ENCODE assay signal across 1 cellular context in the genomic region with DNA sequence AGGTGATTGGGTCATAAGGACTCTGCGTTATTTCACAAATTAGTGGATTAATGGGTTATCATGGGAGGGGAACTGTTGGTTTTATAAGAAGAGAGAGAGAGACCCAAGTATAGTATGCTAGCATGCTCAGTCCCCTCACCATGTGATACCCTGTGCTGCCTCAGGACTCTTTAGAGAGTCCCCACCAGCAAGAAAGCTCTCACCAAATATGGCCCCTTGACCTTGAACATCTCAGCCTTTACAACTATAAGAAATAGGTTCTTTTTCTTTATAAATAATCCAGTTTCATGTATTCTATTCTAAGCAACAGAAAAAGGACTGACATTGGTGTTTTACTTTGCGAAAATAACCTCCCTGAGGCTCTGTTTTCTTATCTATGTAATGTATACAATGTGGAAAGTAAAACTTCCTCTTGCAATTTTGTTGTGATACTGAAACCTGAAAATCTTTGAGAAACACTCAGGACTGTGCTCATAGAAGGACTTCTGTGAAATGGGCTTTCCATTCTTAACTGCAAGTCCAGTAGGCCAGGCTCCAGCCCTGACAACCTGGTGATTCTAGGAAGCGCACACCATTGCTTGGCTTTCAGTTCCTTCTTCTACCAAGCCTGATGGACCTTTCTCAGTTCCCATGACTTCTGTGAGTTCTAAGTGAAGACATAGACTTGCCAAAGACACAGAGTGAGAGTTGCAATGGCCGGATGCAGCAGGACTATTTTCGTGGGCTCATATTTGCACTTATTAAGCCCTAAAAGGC.
TF ChIP-seq lines count a peak whose summit lies in the region.

No MANE protein-coding gene starts in this region.

TF ChIP-seq in GM12878, 131 proteins besides CTCF, POLR2A, EP300 and RAD21 (continues in another document):
- TF ChIP-seq ZNF217 (IDR thresholded peaks at IDR 0.05) = peak; percentile 90
- TF ChIP-seq JUND (IDR thresholded peaks at IDR 0.05; ENCODE audit: low read depth, low read length) = no peak
- peak; percentile 84; the same call in 1 of the 2 replicates for TF ChIP-seq CBX5 (IDR thresholded peaks at IDR 0.05; ENCODE audit: low read depth)
- TF ChIP-seq, protein P1, sequence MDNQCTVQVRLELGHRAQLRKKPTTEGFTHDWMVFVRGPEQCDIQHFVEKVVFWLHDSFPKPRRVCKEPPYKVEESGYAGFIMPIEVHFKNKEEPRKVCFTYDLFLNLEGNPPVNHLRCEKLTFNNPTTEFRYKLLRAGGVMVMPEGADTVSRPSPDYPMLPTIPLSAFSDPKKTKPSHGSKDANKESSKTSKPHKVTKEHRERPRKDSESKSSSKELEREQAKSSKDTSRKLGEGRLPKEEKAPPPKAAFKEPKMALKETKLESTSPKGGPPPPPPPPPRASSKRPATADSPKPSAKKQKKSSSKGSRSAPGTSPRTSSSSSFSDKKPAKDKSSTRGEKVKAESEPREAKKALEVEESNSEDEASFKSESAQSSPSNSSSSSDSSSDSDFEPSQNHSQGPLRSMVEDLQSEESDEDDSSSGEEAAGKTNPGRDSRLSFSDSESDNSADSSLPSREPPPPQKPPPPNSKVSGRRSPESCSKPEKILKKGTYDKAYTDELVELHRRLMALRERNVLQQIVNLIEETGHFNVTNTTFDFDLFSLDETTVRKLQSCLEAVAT (IDR thresholded peaks at IDR 0.05) = peak; percentile 35; the same call in 1 of the 2 replicates
- peak; percentile 80; the same call in 1 of the 2 replicates for TF ChIP-seq TBL1XR1 (IDR thresholded peaks at IDR 0.05; ENCODE audit: low read depth, low read length)
- TF ChIP-seq SIN3A (IDR thresholded peaks at IDR 0.05; ENCODE audit: low read depth, low read length) = no peak
- peak; percentile 78 for TF ChIP-seq YY1 (IDR thresholded peaks at IDR 0.05; ENCODE audit: low read depth, low read length)
- TF ChIP-seq PBX3 (IDR thresholded peaks at IDR 0.05; ENCODE audit: insufficient replicate concordance, low read depth, low read length) = no peak
- TF ChIP-seq BHLHE40 (IDR thresholded peaks at IDR 0.05; ENCODE audit: borderline replicate concordance in 1 of 2, low read depth in 2 of 2, low read length in 1 of 2) = peak; percentile 11 to 35; a peak in 1 of 4 replicates
- no peak for TF ChIP-seq SUPT20H (IDR thresholded peaks at IDR 0.05; ENCODE audit: borderline replicate concordance, control insufficient read depth, low read depth, low read length)
- peak; percentile 14; the same call in 1 of the 2 replicates for TF ChIP-seq JUNB (IDR thresholded peaks at IDR 0.05)
- TF ChIP-seq, protein P2, sequence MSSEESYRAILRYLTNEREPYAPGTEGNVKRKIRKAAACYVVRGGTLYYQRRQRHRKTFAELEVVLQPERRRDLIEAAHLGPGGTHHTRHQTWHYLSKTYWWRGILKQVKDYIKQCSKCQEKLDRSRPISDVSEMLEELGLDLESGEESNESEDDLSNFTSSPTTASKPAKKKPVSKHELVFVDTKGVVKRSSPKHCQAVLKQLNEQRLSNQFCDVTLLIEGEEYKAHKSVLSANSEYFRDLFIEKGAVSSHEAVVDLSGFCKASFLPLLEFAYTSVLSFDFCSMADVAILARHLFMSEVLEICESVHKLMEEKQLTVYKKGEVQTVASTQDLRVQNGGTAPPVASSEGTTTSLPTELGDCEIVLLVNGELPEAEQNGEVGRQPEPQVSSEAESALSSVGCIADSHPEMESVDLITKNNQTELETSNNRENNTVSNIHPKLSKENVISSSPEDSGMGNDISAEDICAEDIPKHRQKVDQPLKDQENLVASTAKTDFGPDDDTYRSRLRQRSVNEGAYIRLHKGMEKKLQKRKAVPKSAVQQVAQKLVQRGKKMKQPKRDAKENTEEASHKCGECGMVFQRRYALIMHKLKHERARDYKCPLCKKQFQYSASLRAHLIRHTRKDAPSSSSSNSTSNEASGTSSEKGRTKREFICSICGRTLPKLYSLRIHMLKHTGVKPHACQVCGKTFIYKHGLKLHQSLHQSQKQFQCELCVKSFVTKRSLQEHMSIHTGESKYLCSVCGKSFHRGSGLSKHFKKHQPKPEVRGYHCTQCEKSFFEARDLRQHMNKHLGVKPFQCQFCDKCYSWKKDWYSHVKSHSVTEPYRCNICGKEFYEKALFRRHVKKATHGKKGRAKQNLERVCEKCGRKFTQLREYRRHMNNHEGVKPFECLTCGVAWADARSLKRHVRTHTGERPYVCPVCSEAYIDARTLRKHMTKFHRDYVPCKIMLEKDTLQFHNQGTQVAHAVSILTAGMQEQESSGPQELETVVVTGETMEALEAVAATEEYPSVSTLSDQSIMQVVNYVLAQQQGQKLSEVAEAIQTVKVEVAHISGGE (CRISPR knock-in tag; IDR thresholded peaks at IDR 0.05) = no peak
- peak; percentile 48; the same call in 1 of the 3 replicates for TF ChIP-seq POU2F2 (IDR thresholded peaks at IDR 0.05; ENCODE audit: borderline replicate concordance, low read depth, low read length)
- peak; percentile 63; the same call in 1 of the 2 replicates for TF ChIP-seq DPF2 (IDR thresholded peaks at IDR 0.05)
- peak; percentile 90 for TF ChIP-seq NFIC (IDR thresholded peaks at IDR 0.05; ENCODE audit: low read depth, low read length)
- 0 out of 2 replicates have a peak, but pooled peaks have one; percentile 35 for TF ChIP-seq NR2F1 (conservative IDR thresholded peaks at IDR 0.05)
- peak; percentile 59; the same call in 1 of the 2 replicates for TF ChIP-seq NBN (IDR thresholded peaks at IDR 0.05)
- TF ChIP-seq RCOR1 (conservative IDR thresholded peaks at IDR 0.05; ENCODE audit: low read depth, low read length) = 0 out of 2 replicates have a peak, but pooled peaks have one; percentile 76
- peak; percentile 20; the same call in 1 of the 2 replicates for TF ChIP-seq SMC3 (IDR thresholded peaks at IDR 0.05; ENCODE audit: borderline replicate concordance, low read length)
- 0 out of 2 replicates have a peak, but pooled peaks have one; percentile 7 for TF ChIP-seq CREB1 (IDR thresholded peaks at IDR 0.05; ENCODE audit: low read depth)
- TF ChIP-seq ATF2 (IDR thresholded peaks at IDR 0.05; ENCODE audit: low read length) = peak; percentile 89
- peak; percentile 86 for TF ChIP-seq SMARCA5 (IDR thresholded peaks at IDR 0.05)
- TF ChIP-seq ETV6 (conservative IDR thresholded peaks at IDR 0.05 in 1 of 2, IDR thresholded peaks at IDR 0.05 in 1 of 2; ENCODE audit: borderline replicate concordance in 1 of 2, low read depth in 1 of 2) = peak in 1 of 2 experiments; percentile 85; a peak in 2 of 4 replicates
- no peak for TF ChIP-seq EGR1 (IDR thresholded peaks at IDR 0.05; ENCODE audit: borderline replicate concordance in 1 of 2, low read depth in 2 of 2, low read length in 2 of 2)
- peak; percentile 98 for TF ChIP-seq SPI1 (IDR thresholded peaks at IDR 0.05; ENCODE audit: borderline replicate concordance, insufficient read depth, low read depth, low read length)
- peak; percentile 61; the same call in 1 of the 2 replicates for TF ChIP-seq MTA2 (IDR thresholded peaks at IDR 0.05; ENCODE audit: low read depth)
- no peak for TF ChIP-seq POLR2AphosphoS2 (IDR thresholded peaks at IDR 0.05; ENCODE audit: low read depth, low read length)
- peak; percentile 82 for TF ChIP-seq RELB (IDR thresholded peaks at IDR 0.05; ENCODE audit: low read depth)
- TF ChIP-seq TARDBP (IDR thresholded peaks at IDR 0.05; ENCODE audit: borderline replicate concordance) = 0 out of 2 replicates have a peak, but pooled peaks have one; percentile 48
- no peak for TF ChIP-seq PML (IDR thresholded peaks at IDR 0.05; ENCODE audit: low read length)
- TF ChIP-seq MEF2A (IDR thresholded peaks at IDR 0.05; ENCODE audit: insufficient read depth, low read depth, low read length) = peak; percentile 43; the same call in 1 of the 2 replicates
- peak; percentile 70 for TF ChIP-seq FOXM1 (IDR thresholded peaks at IDR 0.05; ENCODE audit: low read depth, low read length)
- TF ChIP-seq IKZF2 (IDR thresholded peaks at IDR 0.05) = peak; percentile 96 to 97
- TF ChIP-seq STAT3 (IDR thresholded peaks at IDR 0.05; ENCODE audit: low read depth, low read length) = peak; percentile 85; the same call in 1 of the 2 replicates
- TF ChIP-seq MTA3 (IDR thresholded peaks at IDR 0.05; ENCODE audit: borderline replicate concordance, low read length) = peak; percentile 91; the same call in 1 of the 2 replicates
- TF ChIP-seq ZBED1 (IDR thresholded peaks at IDR 0.05; ENCODE audit: borderline replicate concordance) = peak; percentile 78; the same call in 1 of the 2 replicates
- TF ChIP-seq, protein P3, sequence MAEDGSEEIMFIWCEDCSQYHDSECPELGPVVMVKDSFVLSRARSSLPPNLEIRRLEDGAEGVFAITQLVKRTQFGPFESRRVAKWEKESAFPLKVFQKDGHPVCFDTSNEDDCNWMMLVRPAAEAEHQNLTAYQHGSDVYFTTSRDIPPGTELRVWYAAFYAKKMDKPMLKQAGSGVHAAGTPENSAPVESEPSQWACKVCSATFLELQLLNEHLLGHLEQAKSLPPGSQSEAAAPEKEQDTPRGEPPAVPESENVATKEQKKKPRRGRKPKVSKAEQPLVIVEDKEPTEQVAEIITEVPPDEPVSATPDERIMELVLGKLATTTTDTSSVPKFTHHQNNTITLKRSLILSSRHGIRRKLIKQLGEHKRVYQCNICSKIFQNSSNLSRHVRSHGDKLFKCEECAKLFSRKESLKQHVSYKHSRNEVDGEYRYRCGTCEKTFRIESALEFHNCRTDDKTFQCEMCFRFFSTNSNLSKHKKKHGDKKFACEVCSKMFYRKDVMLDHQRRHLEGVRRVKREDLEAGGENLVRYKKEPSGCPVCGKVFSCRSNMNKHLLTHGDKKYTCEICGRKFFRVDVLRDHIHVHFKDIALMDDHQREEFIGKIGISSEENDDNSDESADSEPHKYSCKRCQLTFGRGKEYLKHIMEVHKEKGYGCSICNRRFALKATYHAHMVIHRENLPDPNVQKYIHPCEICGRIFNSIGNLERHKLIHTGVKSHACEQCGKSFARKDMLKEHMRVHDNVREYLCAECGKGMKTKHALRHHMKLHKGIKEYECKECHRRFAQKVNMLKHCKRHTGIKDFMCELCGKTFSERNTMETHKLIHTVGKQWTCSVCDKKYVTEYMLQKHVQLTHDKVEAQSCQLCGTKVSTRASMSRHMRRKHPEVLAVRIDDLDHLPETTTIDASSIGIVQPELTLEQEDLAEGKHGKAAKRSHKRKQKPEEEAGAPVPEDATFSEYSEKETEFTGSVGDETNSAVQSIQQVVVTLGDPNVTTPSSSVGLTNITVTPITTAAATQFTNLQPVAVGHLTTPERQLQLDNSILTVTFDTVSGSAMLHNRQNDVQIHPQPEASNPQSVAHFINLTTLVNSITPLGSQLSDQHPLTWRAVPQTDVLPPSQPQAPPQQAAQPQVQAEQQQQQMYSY (CRISPR knock-in tag; IDR thresholded peaks at IDR 0.05) = no peak
- TF ChIP-seq ZNF384 (IDR thresholded peaks at IDR 0.05; ENCODE audit: borderline replicate concordance, low read depth, low read length) = no peak
- peak; percentile 34; the same call in 1 of the 2 replicates for TF ChIP-seq ZNF687 (IDR thresholded peaks at IDR 0.05)
- peak; percentile 67 for TF ChIP-seq RUNX3 (IDR thresholded peaks at IDR 0.05; ENCODE audit: low read length)
- TF ChIP-seq POLR2AphosphoS5 (IDR thresholded peaks at IDR 0.05; ENCODE audit: low read length) = no peak
- peak; percentile 98 for TF ChIP-seq EED (IDR thresholded peaks at IDR 0.05; ENCODE audit: low read depth)
